In the genomic region with DNA sequence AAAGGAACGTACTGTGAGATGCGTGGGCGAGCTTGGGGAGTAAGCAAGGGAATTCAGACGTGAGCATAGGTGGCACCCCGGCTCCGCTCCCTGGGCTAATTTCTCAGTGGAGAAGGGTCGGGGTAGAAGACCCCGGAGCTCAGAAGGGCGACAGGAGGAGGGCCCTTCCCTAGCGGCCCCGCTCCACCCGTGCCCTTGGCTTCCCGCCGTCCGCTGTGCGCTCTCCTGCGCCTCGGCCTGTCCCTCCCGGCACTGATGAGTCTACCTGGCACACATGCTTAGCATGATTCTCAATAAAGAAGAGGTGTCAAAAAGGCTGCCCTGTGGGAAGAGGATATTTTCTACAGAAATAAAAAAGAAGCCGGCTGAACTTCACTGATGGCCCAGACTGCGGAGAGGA, we compare ENCODE assay signal across 34 cellular contexts.
"Had no signal": no experiment of that assay in that cellular context is flagged by ENCODE, and none has a peak within 500 bp of the region (broad histone marks: within the 10 kb centered on the region; RNA-seq: fewer than 3 reads in every experiment).

No MANE protein-coding gene starts in this region.

- DNase-seq: Karpas-422, Kasumi-1, MG63, MM.1S, MV-4-11, NCI-H1048, NCI-H1092, NCI-H1092 treated with DMSO at 0.1 percent for 48 hours, NCI-H1105, NCI-H1105 treated with DMSO at 0.1 percent for 48 hours, NCI-H1417, NCI-H1417 treated with DMSO at 0.1 percent for 48 hours, NCI-H1436, NCI-H1436 treated with DMSO at 0.1 percent for 48 hours, NCI-H146, NCI-H1694, NCI-H1694 treated with DMSO at 0.1 percent for 48 hours, NCI-H187, NCI-H187 treated with DMSO at 0.1 percent for 48 hours, NCI-H1930, NCI-H2029, NCI-H2029 treated with DMSO at 0.1 percent for 48 hours, NCI-H2081, NCI-H2081 treated with DMSO at 0.1 percent for 48 hours, NCI-H2107, NCI-H2171, NCI-H2171 treated with DMSO at 0.1 percent for 48 hours, NCI-H2227 treated with DMSO at 0.1 percent for 48 hours, NCI-H226, NCI-H345, NCI-H446, NCI-H446 treated with DMSO at 0.1 percent for 48 hours, NCI-H510A had no signal

- H3K36me3 ChIP-seq: MG63 had no signal

- H3K9ac ChIP-seq: KMS-11 had no signal

- H3K9me3 ChIP-seq: MG63 had no signal

- H3K4me3 ChIP-seq: MG63 had no signal

- H3K27ac ChIP-seq: KMS-11 had no signal

- H3K27me3 ChIP-seq: MG63 had no signal

- H3K4me2 ChIP-seq: KMS-11 had no signal
